Comparison of ENCODE assay signal across 10 cellular contexts in the genomic region with DNA sequence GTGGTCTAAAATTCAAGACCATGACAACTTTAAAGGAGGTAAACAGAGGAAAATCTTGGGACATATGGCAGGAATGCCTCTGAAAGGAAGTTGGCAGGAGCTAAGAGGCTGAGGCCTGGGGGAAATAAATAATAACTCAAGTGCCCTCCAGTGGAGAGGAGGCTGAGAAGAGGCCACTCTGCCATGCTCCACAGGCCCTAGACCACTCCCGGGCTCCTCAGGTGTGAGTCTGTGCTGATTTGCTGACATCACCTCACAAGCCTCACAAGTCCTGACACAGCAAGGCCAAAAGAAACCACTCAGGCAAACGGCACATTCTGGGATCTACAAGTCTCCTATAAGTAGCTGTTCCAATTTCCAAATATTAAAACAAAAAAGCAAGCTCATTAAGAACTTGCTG.
DNase-seq lines count a peak whose midpoint lies in the region; ATAC-seq and TF ChIP-seq lines count a peak whose summit lies in the region.
"Had no signal": no experiment of that assay in that cellular context is flagged by ENCODE, and none has a peak within 500 bp of the region (broad histone marks: within the 10 kb centered on the region; RNA-seq: fewer than 3 reads in every experiment).

No MANE protein-coding gene starts in this region.

- intact Hi-C loops in left lung (cut with DNase I), result no loop called here

- H2AFZ ChIP-seq in Loucy (ENCODE audit: low read length), result no peak overlapping the region
- peak overlapping the region; percentile 65 for H2AFZ ChIP-seq in SU-DHL-6 (ENCODE audit: low read depth, low read length, severe bottlenecking)

- H4K20me1 ChIP-seq in Loucy (ENCODE audit: insufficient read depth, low read length, poor library complexity, severe bottlenecking) (peaks cover 27% of the 10 kb centered on the region), SU-DHL-6 (ENCODE audit: low read depth, low read length) (no peaks in the 10 kb centered on the region)

- H3K4me3 ChIP-seq in Loucy (ENCODE audit: low read length, poor library complexity, severe bottlenecking) (no peak overlapping the region), SU-DHL-6 (ENCODE audit: insufficient read depth, low read length, poor library complexity, severe bottlenecking) (no peak overlapping the region), left lung (no peak overlapping the region)
- H3K4me3 ChIP-seq: adrenal gland, ovary had no signal

- peak; percentile 94 for ATAC-seq in left lung
- no peak for ATAC-seq in HG03354 (IDR thresholded peaks at IDR 0.05; ENCODE audit: poor library complexity, severe bottlenecking, unreplicated experiment)
- no peak for ATAC-seq in HG02610 (IDR thresholded peaks at IDR 0.05; ENCODE audit: unreplicated experiment)
- ATAC-seq in HG03378 (IDR thresholded peaks at IDR 0.05; ENCODE audit: unreplicated experiment), result no peak

- no peaks in the 10 kb centered on the region for H3K9me2 ChIP-seq in Loucy (replicated peaks; ENCODE audit: low read depth, low read length)
- no peaks in the 10 kb centered on the region for H3K9me2 ChIP-seq in SU-DHL-6 (replicated peaks; ENCODE audit: insufficient read depth, low read length)

- H3K27ac ChIP-seq in SU-DHL-6 (ENCODE audit: low read depth, low read length) (no peak overlapping the region), left lung (peak overlapping the region; percentile 60 to 84)
- H3K27ac ChIP-seq: adrenal gland, ovary had no signal

- DNase-seq in DMS53 treated with DMSO at 0.1 percent for 48 hours (lab: John Stamatoyannopoulos, UW; ENCODE audit: unreplicated experiment) (peak; percentile 77), left lung (peak; percentile 62 to 81), HCEC 1CT (no peak)
- DNase-seq: adrenal gland, ovary had no signal

- peak overlapping the region; percentile 8 for H3K9ac ChIP-seq in Loucy (ENCODE audit: low read depth, low read length, poor library complexity, severe bottlenecking)
- H3K9ac ChIP-seq in SU-DHL-6 (ENCODE audit: low read length), result no peak overlapping the region

- H3K27me3 ChIP-seq in Loucy (ENCODE audit: insufficient read depth, low read length, poor library complexity, severe bottlenecking), result no peaks in the 10 kb centered on the region
- no peaks in the 10 kb centered on the region for H3K27me3 ChIP-seq in SU-DHL-6 (ENCODE audit: low read length)
- no peaks in the 10 kb centered on the region for H3K27me3 ChIP-seq in left lung
- H3K27me3 ChIP-seq: adrenal gland, ovary had no signal

- H3K36me3 ChIP-seq in Loucy (ENCODE audit: insufficient read depth, low read length), result peaks cover 31% of the 10 kb centered on the region; the same call in 1 of the 2 replicates
- no peaks in the 10 kb centered on the region for H3K36me3 ChIP-seq in SU-DHL-6 (ENCODE audit: low read length)
- no peaks in the 10 kb centered on the region for H3K36me3 ChIP-seq in left lung
- H3K36me3 ChIP-seq: adrenal gland, ovary had no signal

- H3K9me3 ChIP-seq in Loucy (ENCODE audit: insufficient read depth, low read depth, low read length) (no peaks in the 10 kb centered on the region), SU-DHL-6 (ENCODE audit: insufficient read depth, low read length) (no peaks in the 10 kb centered on the region), left lung (no peaks in the 10 kb centered on the region)
- H3K9me3 ChIP-seq: adrenal gland, ovary had no signal

- H3F3A ChIP-seq in Loucy (ENCODE audit: low read depth) (no peaks in the 10 kb centered on the region), SU-DHL-6 (ENCODE audit: insufficient read depth) (no peaks in the 10 kb centered on the region)

- H3K4me1 ChIP-seq in Loucy (ENCODE audit: insufficient read depth, low read length, poor library complexity, severe bottlenecking) (peaks cover 40% of the 10 kb centered on the region), left lung (peaks cover 0 to 22% of the 10 kb centered on the region in 2 donors)
- H3K4me1 ChIP-seq: adrenal gland had no signal

- peaks cover 93% of the 10 kb centered on the region for H3K79me2 ChIP-seq in Loucy (ENCODE audit: insufficient read depth, low read length)
- H3K79me2 ChIP-seq in SU-DHL-6 (ENCODE audit: insufficient read depth, low read length), result no peaks in the 10 kb centered on the region

- TF ChIP-seq CTCF in Loucy (conservative IDR thresholded peaks at IDR 0.05; ENCODE audit: low read length) (peak; percentile 7), SU-DHL-6 (IDR thresholded peaks at IDR 0.05; ENCODE audit: insufficient read depth, low read length, poor library complexity, severe bottlenecking) (no peak), left lung (IDR thresholded peaks at IDR 0.05) (no peak)

- H3K4me2 ChIP-seq in Loucy (ENCODE audit: low read depth, low read length, poor library complexity, severe bottlenecking) (peak overlapping the region; percentile 52), SU-DHL-6 (ENCODE audit: low read depth, low read length, poor library complexity, severe bottlenecking) (peak overlapping the region; percentile 32)
